32 cellular contexts compared by ENCODE assay signal in genomic region chr16:10518479-10519041, GRCh38.
"Had no signal": no experiment of that assay in that cellular context is flagged by ENCODE, and none has a peak within 500 bp of the region (broad histone marks: within the 10 kb centered on the region; RNA-seq: fewer than 3 reads in every experiment).

No MANE protein-coding gene starts in this region.

- ATAC-seq: activated naive CD4-positive, alpha-beta T cell treated with anti-CD3 and anti-CD28 coated beads, Interleukin-2, amount 50 U/mL, for 72 hours; activated T-cell treated with anti-CD3 and anti-CD28 coated beads, Interleukin-2, amount 50 U/mL, for 4 hours; body of pancreas; PC-3 had no signal

- H3K9me3 ChIP-seq: adrenal gland, body of pancreas, breast epithelium, Peyer's patch, SJSA1, SK-N-SH had no signal

- FAIRE-seq: astrocyte, TTC549 had no signal

- H3K4me2 ChIP-seq: KMS-11, SK-N-SH had no signal

- H3K27ac ChIP-seq: adrenal gland, body of pancreas, KMS-11, Peyer's patch, SJSA1 had no signal

- H3K36me3 ChIP-seq: adrenal gland, breast epithelium, Peyer's patch, SJSA1 had no signal

- H3K4me1 ChIP-seq: breast epithelium, Peyer's patch, SJSA1 had no signal

- DNase-seq: activated B cell treated with CpG ODN at 0.5 μM for 24 hours; activated CD4-positive, alpha-beta memory T cell treated with anti-CD3 and anti-CD28 coated beads for 36 hours; activated CD4-positive, alpha-beta T cell treated with anti-CD3 and anti-CD28 coated beads for 4 hours; activated CD4-positive, alpha-beta T cell treated with anti-CD3 and anti-CD28 coated beads, Interleukin-2, amount 50 U/mL, for 1 hour; activated CD4-positive, CD25-positive, alpha-beta regulatory T cell treated with anti-CD3 and anti-CD28 coated beads, Interleukin-2, amount 50 U/mL, for 72 hours; activated CD8-positive, alpha-beta memory T cell treated with anti-CD3 and anti-CD28 coated beads, Interleukin-2, amount 50 U/mL, for 4 hours; activated gamma-delta T cell treated with Interleukin-2 at 50 U/mL for 16 hours; activated naive CD4-positive, alpha-beta T cell treated with anti-CD3 and anti-CD28 coated beads for 36 hours; activated T-cell treated with anti-CD3 and anti-CD28 coated beads for 4 hours; activated T-cell treated with anti-CD3 and anti-CD28 coated beads, Interleukin-2, amount 50 U/mL, for 4 hours; adrenal gland; body of pancreas; NCI-H1092 treated with DMSO at 0.1 percent for 48 hours; NCI-H1417; NCI-H146; NCI-H187; NCI-H2029 treated with DMSO at 0.1 percent for 48 hours; NCI-H2107; NCI-H226; NCI-H446 treated with DMSO at 0.1 percent for 48 hours; NCI-H69; NK-92 treated with Interleukin-12 subunit alpha and Interleukin-12 subunit beta, amount 100 ng/mL, for 24 hours; PC-3; Peyer's patch; SHP77 treated with DMSO at 0.1 percent for 48 hours; SK-N-SH had no signal

- H3K27me3 ChIP-seq: adrenal gland, body of pancreas, breast epithelium, Peyer's patch, SJSA1 had no signal

- H3K4me3 ChIP-seq: adrenal gland, body of pancreas, breast epithelium, Peyer's patch, SJSA1 had no signal

- H3K9ac ChIP-seq: KMS-11, SK-N-SH had no signal
